ENCODE assay signal across 1 cellular context in the genomic region with DNA sequence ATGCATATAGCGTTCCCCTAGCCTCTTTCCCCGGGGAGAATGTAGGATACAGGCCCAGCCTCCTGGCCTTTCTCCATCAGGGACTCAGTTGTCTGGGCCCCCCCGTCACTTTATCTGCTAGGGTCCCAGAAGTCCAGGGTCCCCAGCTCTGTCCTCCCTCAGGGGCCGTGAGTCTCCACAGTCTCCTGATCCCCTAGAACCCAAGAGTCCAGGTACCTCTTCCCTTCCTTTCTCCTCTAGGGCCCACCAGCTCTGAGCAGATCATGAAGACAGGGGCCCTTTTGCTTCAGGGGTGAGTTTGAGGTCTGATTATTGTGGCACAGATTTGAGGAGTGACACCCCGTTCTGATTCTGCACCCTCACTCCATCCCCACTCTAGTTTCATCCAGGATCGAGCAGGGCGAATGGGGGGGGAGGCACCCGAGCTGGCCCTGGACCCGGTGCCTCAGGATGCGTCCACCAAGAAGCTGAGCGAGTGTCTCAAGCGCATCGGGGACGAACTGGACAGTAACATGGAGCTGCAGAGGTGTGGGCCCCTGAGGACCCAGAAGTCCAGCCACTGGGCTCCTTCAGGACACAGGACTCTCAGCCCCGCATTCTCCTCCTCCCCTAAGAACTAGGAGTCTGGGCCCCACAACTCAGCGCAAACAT.
TF ChIP-seq lines count a peak whose summit lies in the region.

No MANE protein-coding gene starts in this region.

TF ChIP-seq in K562, 482 proteins besides CTCF, POLR2A, EP300 and RAD21:
- TF ChIP-seq KAT7 (CRISPR knock-in tag; IDR thresholded peaks at IDR 0.05; ENCODE audit: borderline replicate concordance) = peak; percentile 79
- TF ChIP-seq CCNT2 (IDR thresholded peaks at IDR 0.05; ENCODE audit: borderline replicate concordance, extremely low read depth, insufficient read length, low read depth, low read length) = no peak
- TF ChIP-seq KDM1A (IDR thresholded peaks at IDR 0.05) = peak in 1 of 2 experiments; percentile 47; a peak in 1 of 4 replicates
- TF ChIP-seq SP1 (CRISPR knock-in tag; IDR thresholded peaks at IDR 0.05) = 0 out of 2 replicates have a peak, but pooled peaks have one; percentile 42
TF ChIP-seq in K562: peak in this region for 3.
